In the genomic region with DNA sequence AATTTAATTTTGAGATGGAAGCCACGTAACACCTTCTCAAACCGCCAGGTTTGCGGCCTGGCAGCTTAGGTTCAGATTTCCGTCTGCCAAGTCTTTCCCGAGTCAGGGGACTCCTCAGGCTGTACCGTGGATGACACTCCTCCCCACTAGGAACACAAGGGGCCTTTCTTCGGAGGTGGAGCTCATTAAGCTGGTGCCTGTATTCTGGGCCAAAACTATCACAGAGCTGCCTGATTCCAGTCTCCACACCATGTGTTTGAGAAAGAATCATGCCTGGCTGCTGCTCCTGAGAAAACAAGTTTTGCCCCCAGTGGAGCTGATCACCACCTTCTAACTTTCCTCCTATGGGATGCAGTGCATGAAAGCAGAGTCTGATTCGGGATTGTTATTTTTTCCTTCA, we compare ENCODE assay signal across 22 cellular contexts. TPM values are rescaled to one million over a fixed set of nuclear protein-coding genes. Genes with fewer than 3 reads are reported as not detected.
A peak's percentile ranks its signal among the peaks of the same experiment; 100 is the strongest.
DNase-seq lines count a peak whose midpoint lies in the region; ATAC-seq and TF ChIP-seq lines count a peak whose summit lies in the region.
"Had no signal": no experiment of that assay in that cellular context is flagged by ENCODE, and none has a peak within 500 bp of the region (broad histone marks: within the 10 kb centered on the region; RNA-seq: fewer than 3 reads in every experiment).

No MANE protein-coding gene starts in this region.

- no peak overlapping the region for H2BK20ac ChIP-seq in H9 (ENCODE audit: low read depth, low read length, poor library complexity, severe bottlenecking)

- no peak overlapping the region for H3K4me3 Mint-ChIP-seq in H9
- H3K4me3 Mint-ChIP-seq in activated B cell treated with CpG ODN at 0.5 μM for 24 hours, result no peak overlapping the region
- no peak overlapping the region for H3K4me3 Mint-ChIP-seq in stimulated activated naive CD8-positive, alpha-beta T cell treated with anti-CD3 and anti-CD28 coated beads, Interleukin-15, amount 100 ng/mL, for 72 hours
- H3K4me3 Mint-ChIP-seq: CD4-positive, CD25-positive, alpha-beta regulatory T cell; CD8-positive, alpha-beta memory T cell had no signal

- peak overlapping the region; percentile 29 for H2BK5ac ChIP-seq in H9 (ENCODE audit: insufficient read length, low read length)

- DNase-seq in H9, result no peak
- no peak for DNase-seq in activated B cell treated with CpG ODN at 0.5 μM for 24 hours
- peak; percentile 51 for DNase-seq in mesenteric fat pad (ENCODE audit: low spot score)
- no peak for DNase-seq in stimulated activated naive CD8-positive, alpha-beta T cell treated with anti-CD3 and anti-CD28 coated beads, Interleukin-15, amount 100 ng/mL, for 72 hours
- no peak for DNase-seq in hepatic stellate cell (ENCODE audit: low spot score)
- no peak for DNase-seq in iPS-NIHi11 (ENCODE audit: low spot score)
- DNase-seq: ACHN; BE2C; C1 segment of cervical spinal cord; CD4-positive, CD25-positive, alpha-beta regulatory T cell; CD8-positive, alpha-beta memory T cell; COR-L47; DMS 273 treated with DMSO at 0.1 percent for 48 hours; DMS53; DND-41; EL had no signal

- H3K27me3 Mint-ChIP-seq in H9 (ENCODE audit: low read depth) (no peaks in the 10 kb centered on the region), activated B cell treated with CpG ODN at 0.5 μM for 24 hours (no peaks in the 10 kb centered on the region)
- peaks cover 4% of the 10 kb centered on the region for H3K27me3 Mint-ChIP-seq in stimulated activated naive CD8-positive, alpha-beta T cell treated with anti-CD3 and anti-CD28 coated beads, Interleukin-15, amount 100 ng/mL, for 72 hours
- H3K27me3 Mint-ChIP-seq: CD4-positive, CD25-positive, alpha-beta regulatory T cell had no signal

- no peak overlapping the region for H3K23ac ChIP-seq in H9 (ENCODE audit: insufficient read length, low read depth, low read length)

- H3T11ph ChIP-seq in H9 (ENCODE audit: low read length), result no peak overlapping the region

- H3K27ac ChIP-seq in H9 (ENCODE audit: insufficient read length, low read depth, low read length), result no peak overlapping the region

- ATAC-seq in activated B cell treated with CpG ODN at 0.5 μM for 24 hours (ENCODE audit: low read depth), result no peak
- ATAC-seq in stimulated activated naive CD8-positive, alpha-beta T cell treated with anti-CD3 and anti-CD28 coated beads, Interleukin-15, amount 100 ng/mL, for 72 hours, result no peak
- no peak for ATAC-seq in GM19455 (IDR thresholded peaks at IDR 0.05; ENCODE audit: unreplicated experiment)
- ATAC-seq: GM12878 had no signal

- H3K4me1 Mint-ChIP-seq in H9 (no peaks in the 10 kb centered on the region), activated B cell treated with CpG ODN at 0.5 μM for 24 hours (no peaks in the 10 kb centered on the region)
- H3K4me1 Mint-ChIP-seq in stimulated activated naive CD8-positive, alpha-beta T cell treated with anti-CD3 and anti-CD28 coated beads, Interleukin-15, amount 100 ng/mL, for 72 hours, result no peaks in the 10 kb centered on the region
- H3K4me1 Mint-ChIP-seq: CD8-positive, alpha-beta memory T cell had no signal

- no peaks in the 10 kb centered on the region for H3K4me1 ChIP-seq in H9 (ENCODE audit: insufficient read depth, low read length)
- H3K4me1 ChIP-seq: BE2C, HAP-1 had no signal

- H3K23me2 ChIP-seq in H9 (ENCODE audit: insufficient read length, low read depth, low read length, poor library complexity, severe bottlenecking), result no peaks in the 10 kb centered on the region

- H4K91ac ChIP-seq in H9 (ENCODE audit: insufficient read length, low read depth, low read length), result no peak overlapping the region

- no peak overlapping the region for H2AK5ac ChIP-seq in H9 (ENCODE audit: insufficient read length, low read length)

- no peak overlapping the region for H4K8ac ChIP-seq in H9 (replicated peaks; ENCODE audit: insufficient read length, low read depth, low read length)

- no peak overlapping the region for H3K18ac ChIP-seq in H9 (ENCODE audit: insufficient read length, low read depth, low read length)

- H3K79me1 ChIP-seq in H9 (ENCODE audit: insufficient read depth, low read depth, low read length, poor library complexity, severe bottlenecking), result no peaks in the 10 kb centered on the region

- no peak overlapping the region for H3K9ac ChIP-seq in H9 (ENCODE audit: extremely low read depth, insufficient read length, low read length)

- H3K36me3 Mint-ChIP-seq in H9 (ENCODE audit: insufficient read depth in 1 of 3, low read depth in 3 of 3), result peaks cover 23 to 66% (median 61%) of the 10 kb centered on the region in 3 experiments
- peaks cover 65% of the 10 kb centered on the region for H3K36me3 Mint-ChIP-seq in activated B cell treated with CpG ODN at 0.5 μM for 24 hours (ENCODE audit: low read depth)

- no peak overlapping the region for H2BK15ac ChIP-seq in H9 (ENCODE audit: low read depth, low read length)

- no peaks in the 10 kb centered on the region for H3K27me3 ChIP-seq in H9 (ENCODE audit: insufficient read depth, low read length)
- H3K27me3 ChIP-seq: BE2C had no signal

- POLR2A ChIA-PET in activated B cell treated with CpG ODN at 0.5 μM for 24 hours (lab: Charles Lee), result interaction anchor here (1.2 kb wide), 1 partner anchor 19 kb away, joined by 3 read pairs; no protein-coding TSS in a partner anchor

- H3K56ac ChIP-seq in H9 (ENCODE audit: insufficient read length, low read depth, low read length), result no peak overlapping the region

- H3K4ac ChIP-seq in H9 (ENCODE audit: low read depth, low read length), result no peak overlapping the region

- TF ChIP-seq CTCF in H9 (conservative IDR thresholded peaks at IDR 0.05) (no peak), activated B cell treated with CpG ODN at 0.5 μM for 24 hours (IDR thresholded peaks at IDR 0.05) (no peak)

- H3K4me2 ChIP-seq in H9 (ENCODE audit: insufficient read depth, insufficient read length, low read length), result no peak overlapping the region

- no peak overlapping the region for H2BK120ac ChIP-seq in H9 (ENCODE audit: low read depth, low read length, poor library complexity, severe bottlenecking)

- no peak overlapping the region for H2AFZ ChIP-seq in H9 (ENCODE audit: low read length)

- no peak overlapping the region for H3K27ac Mint-ChIP-seq in H9
- peak overlapping the region; percentile 12 for H3K27ac Mint-ChIP-seq in activated B cell treated with CpG ODN at 0.5 μM for 24 hours
- H3K27ac Mint-ChIP-seq in stimulated activated naive CD8-positive, alpha-beta T cell treated with anti-CD3 and anti-CD28 coated beads, Interleukin-15, amount 100 ng/mL, for 72 hours, result peak overlapping the region; percentile 14 to 27
- H3K27ac Mint-ChIP-seq: CD4-positive, CD25-positive, alpha-beta regulatory T cell; CD8-positive, alpha-beta memory T cell had no signal

- no CpG with 5 or more reads among the region's 8 CpGs for WGBS in H9 (ENCODE audit: extremely low coverage, insufficient read length, low lambda C conversion rate)

- intact Hi-C loops in activated B cell treated with CpG ODN at 0.5 μM for 24 hours (cut with micrococcal nuclease), result no loop called here

- H4K20me1 ChIP-seq in H9 (ENCODE audit: control insufficient read depth, insufficient read depth, insufficient read length), result no peaks in the 10 kb centered on the region

- no peaks in the 10 kb centered on the region for H3K9me3 ChIP-seq in H9 (ENCODE audit: control insufficient read depth, low read depth, low read length)
- H3K9me3 ChIP-seq: HAP-1 had no signal

- no peak overlapping the region for H2BK12ac ChIP-seq in H9 (ENCODE audit: insufficient read length, low read depth, low read length)

- no peak overlapping the region for H3K14ac ChIP-seq in H9 (ENCODE audit: insufficient read depth, low read length)

- H3K9me3 Mint-ChIP-seq in H9 (peaks cover 4 to 5% of the 10 kb centered on the region in 2 experiments; a peak in 3 of 5 replicates), activated B cell treated with CpG ODN at 0.5 μM for 24 hours (peaks cover 2% of the 10 kb centered on the region)
- peaks cover 0 to 13% of the 10 kb centered on the region in 2 donors for H3K9me3 Mint-ChIP-seq in stimulated activated naive CD8-positive, alpha-beta T cell treated with anti-CD3 and anti-CD28 coated beads, Interleukin-15, amount 100 ng/mL, for 72 hours

- CTCF ChIA-PET in activated B cell treated with CpG ODN at 0.5 μM for 24 hours (lab: Charles Lee), result no interaction called here

- no peaks in the 10 kb centered on the region for H3K79me2 ChIP-seq in H9 (ENCODE audit: insufficient read depth, low read length)

- no peak overlapping the region for H4K5ac ChIP-seq in H9 (ENCODE audit: insufficient read length, low read depth, low read length)

RNA-seq across cellular contexts. Expression of a gene that starts 44.8 kb away (rescaled TPM):
- 30.8 and 33.9 TPM in 2 replicates for total RNA-seq in H9 (2021)
- 30.0 and 32.6 TPM in 2 replicates for total RNA-seq in activated B cell treated with CpG ODN at 0.5 μM for 24 hours
- total RNA-seq in mesenteric fat pad, result 17.2 TPM

RNA-seq across cellular contexts. Expression of a gene that starts 47.2 kb away (rescaled TPM):
- not detected in 2 replicates for total RNA-seq in H9 (2021)
- not detected in 2 replicates for total RNA-seq in activated B cell treated with CpG ODN at 0.5 μM for 24 hours
- total RNA-seq in mesenteric fat pad, result 0.39 TPM
- total RNA-seq: CD4-positive, CD25-positive, alpha-beta regulatory T cell; CD8-positive, alpha-beta memory T cell; G401; GM12878; H1; HT-29 had no signal

Comparison
In these comparisons a context has a peak if more than half of its experiments do, and no peak if none do; other contexts are left out.
1. H3K27ac Mint-ChIP-seq: peak in activated B cell treated with CpG ODN at 0.5 μM for 24 hours (single experiment) and stimulated activated naive CD8-positive, alpha-beta T cell treated with anti-CD3 and anti-CD28 coated beads, Interleukin-15, amount 100 ng/mL, for 72 hours (2 of 2); none in H9 (0 of 3).